Comparison of ENCODE assay signal across 1 cellular context in genomic region chr12:106329231-106329985, GRCh38.
TF ChIP-seq lines count a peak whose summit lies in the region.

No MANE protein-coding gene starts in this region.

TF ChIP-seq in WTC11, 78 proteins besides CTCF, POLR2A, EP300 and RAD21 (continued from another document):
- TF ChIP-seq, protein P1, sequence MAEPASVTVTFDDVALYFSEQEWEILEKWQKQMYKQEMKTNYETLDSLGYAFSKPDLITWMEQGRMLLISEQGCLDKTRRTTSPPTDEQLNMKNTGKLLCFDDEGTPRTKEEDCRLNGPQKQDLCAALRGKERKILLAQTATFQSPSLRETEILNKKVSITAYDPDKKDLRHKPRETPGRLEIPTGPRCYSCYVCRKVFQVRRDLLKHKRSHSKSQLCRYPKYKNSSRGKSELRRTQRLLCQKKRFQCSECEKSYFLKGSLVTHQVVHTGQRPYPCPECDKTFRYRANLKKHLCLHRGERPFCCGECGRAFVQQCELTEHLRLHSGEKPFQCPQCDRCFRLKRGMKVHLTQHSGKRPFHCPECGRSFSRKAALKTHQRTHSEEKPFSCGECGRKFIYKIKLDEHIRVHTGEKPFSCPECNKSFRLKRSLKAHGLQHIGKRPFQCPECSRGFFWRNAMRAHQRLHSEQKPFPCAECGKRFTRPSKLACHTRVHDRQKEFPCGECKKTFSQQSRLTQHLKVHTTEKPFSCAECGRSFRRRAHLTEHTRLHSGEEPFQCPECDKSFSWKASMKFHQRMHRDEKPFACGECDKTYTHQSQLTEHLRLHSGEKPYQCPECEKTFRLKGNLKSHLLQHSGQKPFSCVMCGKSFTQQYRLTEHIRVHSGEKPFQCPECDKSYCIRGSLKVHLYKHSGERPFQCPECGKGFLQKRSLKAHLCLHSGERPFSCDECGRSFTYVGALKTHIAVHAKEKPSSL (CRISPR knock-in tag; conservative IDR thresholded peaks at IDR 0.05), result no peak
- TF ChIP-seq NR1H2 (CRISPR knock-in tag; IDR thresholded peaks at IDR 0.05), result no peak
- TF ChIP-seq SMAD3 (CRISPR knock-in tag; IDR thresholded peaks at IDR 0.05; ENCODE audit: borderline replicate concordance), result no peak
- no peak for TF ChIP-seq ATF1 (CRISPR knock-in tag; IDR thresholded peaks at IDR 0.05)
- TF ChIP-seq, protein P2, sequence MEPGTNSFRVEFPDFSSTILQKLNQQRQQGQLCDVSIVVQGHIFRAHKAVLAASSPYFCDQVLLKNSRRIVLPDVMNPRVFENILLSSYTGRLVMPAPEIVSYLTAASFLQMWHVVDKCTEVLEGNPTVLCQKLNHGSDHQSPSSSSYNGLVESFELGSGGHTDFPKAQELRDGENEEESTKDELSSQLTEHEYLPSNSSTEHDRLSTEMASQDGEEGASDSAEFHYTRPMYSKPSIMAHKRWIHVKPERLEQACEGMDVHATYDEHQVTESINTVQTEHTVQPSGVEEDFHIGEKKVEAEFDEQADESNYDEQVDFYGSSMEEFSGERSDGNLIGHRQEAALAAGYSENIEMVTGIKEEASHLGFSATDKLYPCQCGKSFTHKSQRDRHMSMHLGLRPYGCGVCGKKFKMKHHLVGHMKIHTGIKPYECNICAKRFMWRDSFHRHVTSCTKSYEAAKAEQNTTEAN (CRISPR knock-in tag; IDR thresholded peaks at IDR 0.05), result no peak
- no peak for TF ChIP-seq NR3C1 (CRISPR knock-in tag; conservative IDR thresholded peaks at IDR 0.05; ENCODE audit: low read depth)
- TF ChIP-seq FOXP1 (CRISPR knock-in tag; IDR thresholded peaks at IDR 0.05; ENCODE audit: borderline replicate concordance), result no peak
- no peak for TF ChIP-seq GTF2I (CRISPR knock-in tag; conservative IDR thresholded peaks at IDR 0.05)
- TF ChIP-seq MXD4 (CRISPR knock-in tag; IDR thresholded peaks at IDR 0.05; ENCODE audit: borderline replicate concordance), result no peak
- TF ChIP-seq, protein P3, sequence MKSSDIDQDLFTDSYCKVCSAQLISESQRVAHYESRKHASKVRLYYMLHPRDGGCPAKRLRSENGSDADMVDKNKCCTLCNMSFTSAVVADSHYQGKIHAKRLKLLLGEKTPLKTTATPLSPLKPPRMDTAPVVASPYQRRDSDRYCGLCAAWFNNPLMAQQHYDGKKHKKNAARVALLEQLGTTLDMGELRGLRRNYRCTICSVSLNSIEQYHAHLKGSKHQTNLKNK (CRISPR knock-in tag; IDR thresholded peaks at IDR 0.05), result no peak
TF ChIP-seq in WTC11: peak in this region for 0.
